Comparison of ENCODE assay signal across 1 cellular context in genomic region chr5:140564196-140565023, GRCh38.
TF ChIP-seq lines count a peak whose summit lies in the region.

Gene APBB3 (minus strand): TSS chr5:140564598. CDS start chr5:140564245, 353 bp downstream.
Gene SLC35A4 (plus strand): TSS chr5:140564828. CDS start chr5:140567170, 2,342 bp downstream.

TF ChIP-seq in GM12878, 131 proteins besides CTCF, POLR2A, EP300 and RAD21 (continued from another document and continues in another):
- TF ChIP-seq REST (IDR thresholded peaks at IDR 0.05; ENCODE audit: low read depth, low read length), result 0 out of 2 replicates have a peak, but pooled peaks have one; percentile 9
- peak; percentile 98 for TF ChIP-seq ATF7 (IDR thresholded peaks at IDR 0.05; ENCODE audit: low read depth)
- TF ChIP-seq ZBTB40 (IDR thresholded peaks at IDR 0.05; ENCODE audit: borderline replicate concordance), result peak; percentile 78; the same call in 1 of the 2 replicates
- peak; percentile 75 for TF ChIP-seq CBFB (IDR thresholded peaks at IDR 0.05; ENCODE audit: low read depth)
- TF ChIP-seq E2F8 (IDR thresholded peaks at IDR 0.05; ENCODE audit: low read depth, partially characterized antibody), result no peak
- no peak for TF ChIP-seq CBX5 (IDR thresholded peaks at IDR 0.05; ENCODE audit: low read depth)
- TF ChIP-seq ZSCAN29 (IDR thresholded peaks at IDR 0.05), result no peak
- no peak for TF ChIP-seq PAX8 (IDR thresholded peaks at IDR 0.05)
- no peak for TF ChIP-seq SKIL (IDR thresholded peaks at IDR 0.05; ENCODE audit: low read depth, poor library complexity, severe bottlenecking)
- peak; percentile 97 for TF ChIP-seq ELK1 (IDR thresholded peaks at IDR 0.05; ENCODE audit: low read depth, low read length)
- TF ChIP-seq NKRF (conservative IDR thresholded peaks at IDR 0.05), result peak; percentile 61
- TF ChIP-seq IRF3 (IDR thresholded peaks at IDR 0.05), result no peak
- TF ChIP-seq ZNF622 (IDR thresholded peaks at IDR 0.05), result no peak
- TF ChIP-seq ZBTB4 (CRISPR knock-in tag; IDR thresholded peaks at IDR 0.05), result no peak
- TF ChIP-seq SMAD5 (IDR thresholded peaks at IDR 0.05; ENCODE audit: low read depth), result peak; percentile 86; the same call in 1 of the 2 replicates
- TF ChIP-seq FOS (IDR thresholded peaks at IDR 0.05; ENCODE audit: borderline replicate concordance, extremely low read depth, insufficient read length), result no peak
- no peak for TF ChIP-seq ZBTB11 (CRISPR knock-in tag; IDR thresholded peaks at IDR 0.05)
- peak; percentile 41 for TF ChIP-seq EED (IDR thresholded peaks at IDR 0.05; ENCODE audit: low read depth)
- peak; percentile 90 for TF ChIP-seq POLR2AphosphoS2 (IDR thresholded peaks at IDR 0.05; ENCODE audit: low read depth, low read length)
- no peak for TF ChIP-seq RCOR1 (conservative IDR thresholded peaks at IDR 0.05; ENCODE audit: low read depth, low read length)
- peak; percentile 93 for TF ChIP-seq RAD51 (IDR thresholded peaks at IDR 0.05)
- TF ChIP-seq ZNF274 (IDR thresholded peaks at IDR 0.05; ENCODE audit: insufficient read depth, insufficient read length), result no peak
- peak; percentile 36; the same call in 1 of the 2 replicates for TF ChIP-seq FOXK2 (IDR thresholded peaks at IDR 0.05)
- TF ChIP-seq YY1 (IDR thresholded peaks at IDR 0.05; ENCODE audit: low read depth, low read length), result peak; percentile 99
- peak; percentile 80 for TF ChIP-seq MEF2B (IDR thresholded peaks at IDR 0.05; ENCODE audit: partially characterized antibody, poor library complexity, severe bottlenecking)
- TF ChIP-seq TCF12 (IDR thresholded peaks at IDR 0.05; ENCODE audit: low read depth, low read length), result no peak
- TF ChIP-seq NR2F1 (conservative IDR thresholded peaks at IDR 0.05), result no peak; the same call in none of the 2 replicates
